9 cellular contexts compared by ENCODE assay signal in the genomic region with DNA sequence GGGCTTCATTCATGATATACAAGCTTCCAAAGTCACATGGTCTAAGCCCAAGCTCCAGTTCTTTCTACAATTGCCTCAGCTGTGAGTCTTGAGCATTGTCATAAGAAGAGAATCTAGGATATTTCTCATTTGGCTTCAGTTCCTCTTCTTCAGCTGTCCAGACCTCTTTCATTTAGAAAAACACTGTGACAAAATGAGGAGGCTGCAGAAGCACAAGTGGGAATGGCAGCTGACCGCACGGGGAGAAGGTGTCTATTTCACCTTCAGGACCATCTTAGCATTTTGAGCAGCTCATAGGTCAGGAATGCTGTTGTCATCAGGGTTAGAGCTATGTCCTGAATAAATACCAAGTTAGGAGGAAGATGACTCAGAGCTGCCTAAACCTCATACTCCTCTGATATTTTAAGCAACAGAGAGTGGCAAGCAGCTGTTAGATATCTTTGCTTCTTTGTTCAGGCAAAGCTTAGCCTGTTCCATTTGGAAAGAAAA.
DNase-seq lines count a peak whose midpoint lies in the region; ATAC-seq, FAIRE-seq and TF ChIP-seq lines count a peak whose summit lies in the region.
"Had no signal": no experiment of that assay in that cellular context is flagged by ENCODE, and none has a peak within 500 bp of the region (broad histone marks: within the 10 kb centered on the region; RNA-seq: fewer than 3 reads in every experiment).

No MANE protein-coding gene starts in this region.

- no peaks in the 10 kb centered on the region for H3K36me3 Mint-ChIP-seq in brain

- H3K9ac ChIP-seq in keratinocyte (ENCODE audit: control insufficient read depth, extremely low read depth, insufficient read depth, low read length) (no peak overlapping the region), stomach smooth muscle (ENCODE audit: low read length in 2 of 2) (peak overlapping the region in 1 of 2 donors; percentile 41)

- H3K4me1 Mint-ChIP-seq in brain = peaks cover 41% of the 10 kb centered on the region

- H3K9me3 ChIP-seq in keratinocyte (ENCODE audit: control insufficient read depth, low read depth, low read length) = no peaks in the 10 kb centered on the region
- no peaks in the 10 kb centered on the region for H3K9me3 ChIP-seq in stomach smooth muscle (ENCODE audit: control insufficient read depth in 2 of 2, low read length in 2 of 2)

- H3K79me2 ChIP-seq in keratinocyte (ENCODE audit: control insufficient read depth, insufficient read depth, low read length) = no peaks in the 10 kb centered on the region

- H3K9me1 ChIP-seq in keratinocyte (ENCODE audit: control insufficient read depth, extremely low read depth, insufficient read depth, low read length) = no peaks in the 10 kb centered on the region

- TF ChIP-seq CTCF in brain (conservative IDR thresholded peaks at IDR 0.05) (no peak), keratinocyte (optimal IDR thresholded peaks at IDR 0.05 in 1 of 3, IDR thresholded peaks at IDR 0.05 in 1 of 3, conservative IDR thresholded peaks at IDR 0.05 in 1 of 3; ENCODE audit: extremely low read depth in 1 of 3, insufficient read depth in 2 of 3, low read length in 3 of 3) (no peak)

- H3K27me3 ChIP-seq in keratinocyte (ENCODE audit: control insufficient read depth, extremely low read depth, insufficient read depth, low read length) (no peaks in the 10 kb centered on the region), stomach smooth muscle (ENCODE audit: control insufficient read depth in 1 of 2, insufficient read depth in 2 of 2, low read length in 2 of 2) (no peaks in the 10 kb centered on the region)

- peaks cover 0 to 5% (median 0%) of the 10 kb centered on the region in 5 experiments for H3K9me3 Mint-ChIP-seq in brain

- FAIRE-seq in keratinocyte (lab: Jason Lieb, UNC) = peak; percentile 99
- FAIRE-seq: A204.1 had no signal

- H3K27ac Mint-ChIP-seq in brain = peak overlapping the region in 3 of 5 experiments; percentile 22 to 90 (median 89)

- H3K27me3 Mint-ChIP-seq in brain = no peaks in the 10 kb centered on the region

- dilution Hi-C loops in keratinocyte (cut with MboI; ENCODE audit: extremely low pct_ligation_motif_present, low sequenced_read_pairs) = no loop called here

- H4K20me1 ChIP-seq in keratinocyte (ENCODE audit: control insufficient read depth, extremely low read depth, insufficient read depth, low read length) = no peaks in the 10 kb centered on the region

- peak overlapping the region; percentile 69 for H3K4me2 ChIP-seq in keratinocyte (ENCODE audit: control insufficient read depth, extremely low read depth, insufficient read depth, low read depth, low read length)

- H3K4me3 ChIP-seq in keratinocyte (ENCODE audit: control insufficient read depth in 2 of 3, extremely low read depth in 1 of 3, insufficient read depth in 2 of 3, low read depth in 1 of 3, low read length in 3 of 3) = peak overlapping the region in 1 of 3 experiments; percentile 41
- H3K4me3 ChIP-seq in stomach smooth muscle (ENCODE audit: low read length in 2 of 2) = peak overlapping the region in 1 of 2 donors; percentile 9

- ATAC-seq in HG02763 (IDR thresholded peaks at IDR 0.05; ENCODE audit: unreplicated experiment) = peak; percentile 89

- H3K27ac ChIP-seq in keratinocyte (ENCODE audit: control insufficient read depth, insufficient read depth, low read length) = peak overlapping the region; percentile 32
- peak overlapping the region; percentile 56 for H3K27ac ChIP-seq in stomach smooth muscle (ENCODE audit: low read length)

- H2AFZ ChIP-seq in keratinocyte (ENCODE audit: control insufficient read depth, low read length) = peak overlapping the region; percentile 56

- H3K4me1 ChIP-seq in keratinocyte (ENCODE audit: control insufficient read depth, extremely low read depth, insufficient read depth, low read length) = peaks cover 12% of the 10 kb centered on the region
- peaks cover 9% of the 10 kb centered on the region for H3K4me1 ChIP-seq in stomach smooth muscle (ENCODE audit: control insufficient read depth, insufficient read depth, low read length)

- peak; percentile 16 for DNase-seq in DMS 273 (lab: John Stamatoyannopoulos, UW; ENCODE audit: unreplicated experiment)
- DNase-seq in DMS 273 treated with DMSO at 0.1 percent for 48 hours (lab: John Stamatoyannopoulos, UW) = no peak
- DNase-seq in NCI-H226 = peak; percentile 95
- DNase-seq in keratinocyte (ENCODE audit: low read depth, low spot score) = peak; percentile 79
- DNase-seq in NCI-H1092 (lab: John Stamatoyannopoulos, UW) = no peak

- no peak overlapping the region for H3K4me3 Mint-ChIP-seq in brain

- no peaks in the 10 kb centered on the region for H3K36me3 ChIP-seq in keratinocyte (ENCODE audit: control insufficient read depth in 2 of 2, extremely low read depth in 1 of 2, insufficient read depth in 2 of 2, low read length in 2 of 2)
- H3K36me3 ChIP-seq in stomach smooth muscle (ENCODE audit: control insufficient read depth in 2 of 2, insufficient read depth in 2 of 2, low read length in 2 of 2) = no peaks in the 10 kb centered on the region

Comparison
In these comparisons a context has a peak if more than half of its experiments do, and no peak if none do; other contexts are left out.
1. DNase-seq: peak in DMS 273 (single experiment), NCI-H226 (single experiment) and keratinocyte (single experiment); none in DMS 273 treated with DMSO at 0.1 percent for 48 hours (single experiment) and NCI-H1092 (single experiment).